ENCODE assay signal across 21 cellular contexts in the genomic region with DNA sequence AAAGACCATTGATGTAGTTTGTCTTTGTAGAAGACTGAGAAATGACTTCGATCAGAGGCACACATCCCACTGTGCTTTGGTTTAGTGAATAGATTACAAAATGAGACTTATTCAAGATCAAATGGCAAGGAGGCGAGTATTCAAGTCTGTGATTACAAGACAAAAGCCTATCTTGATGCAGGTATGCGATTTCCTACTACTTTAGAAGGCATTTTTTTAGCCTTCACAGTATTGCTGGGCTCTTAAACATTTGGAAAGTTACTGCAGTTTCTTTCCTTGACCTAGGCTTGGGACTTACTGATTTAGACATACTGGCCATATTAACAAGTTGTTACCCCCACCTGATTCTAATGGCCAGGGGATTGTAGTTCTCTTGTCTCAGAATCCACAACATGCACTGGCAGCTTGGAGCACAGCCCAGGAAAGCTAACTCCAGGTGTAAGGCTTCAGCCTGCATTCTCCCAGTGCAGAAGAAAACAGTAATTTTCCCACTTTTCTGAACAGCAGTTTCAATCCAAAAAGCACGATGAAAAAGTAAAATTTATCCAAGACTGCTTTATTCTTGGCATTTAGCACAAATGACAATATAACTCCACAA.
A peak's percentile ranks its signal among the peaks of the same experiment; 100 is the strongest.
DNase-seq lines count a peak whose midpoint lies in the region; FAIRE-seq and TF ChIP-seq lines count a peak whose summit lies in the region.
"Had no signal": no experiment of that assay in that cellular context is flagged by ENCODE, and none has a peak within 500 bp of the region (broad histone marks: within the 10 kb centered on the region; RNA-seq: fewer than 3 reads in every experiment).

No MANE protein-coding gene starts in this region.

- peak overlapping the region; percentile 19; the same call in 1 of the 2 replicates for H3K9ac ChIP-seq in HUES48 (ENCODE audit: low read depth, low read length)
- H3K9ac ChIP-seq in H1 (replicated peaks in 1 of 4; ENCODE audit: extremely low read depth in 1 of 4, low read depth in 3 of 4, low read length in 3 of 4) = no peak overlapping the region
- H3K9ac ChIP-seq: BLaER1 treated with 17β-estradiol and CSF1 and Interleukin-3, amounts not matched to agents 10 nM and 100 nM had no signal

- POLR2A ChIA-PET in H1 (lab: Charles Lee; ENCODE audit: partially characterized antibody) (no interaction called here), GM10248 (lab: Yijun Ruan, JAX) (no interaction called here)
- POLR2A ChIA-PET in activated CD4-positive, alpha-beta memory T cell treated with anti-CD3 and anti-CD28 coated beads, Interleukin-2, amount 10 ng/mL, durations not matched to agents 7 days and 5 days (lab: Charles Lee) = no interaction called here

- no peak for TF ChIP-seq EP300 in H1 (IDR thresholded peaks at IDR 0.05; ENCODE audit: borderline replicate concordance in 1 of 2, low read depth in 2 of 2, low read length in 2 of 2)

- no peaks in the 10 kb centered on the region for H3K36me3 ChIP-seq in HUES48 (ENCODE audit: control insufficient read depth, insufficient read depth, low read length)
- H3K36me3 ChIP-seq in H1 (ENCODE audit: control insufficient read depth in 2 of 4, insufficient read depth in 4 of 4, low read length in 3 of 4) = no peaks in the 10 kb centered on the region
- H3K36me3 ChIP-seq in vagina = no peaks in the 10 kb centered on the region
- H3K36me3 ChIP-seq: BLaER1 treated with 17β-estradiol and CSF1 and Interleukin-3, amounts not matched to agents 10 nM and 100 nM had no signal

- no peaks in the 10 kb centered on the region for H3K36me3 Mint-ChIP-seq in activated CD4-positive, alpha-beta memory T cell treated with anti-CD3 and anti-CD28 coated beads, Interleukin-2, amount 10 ng/mL, durations not matched to agents 7 days and 5 days (ENCODE audit: low read depth)
- H3K36me3 Mint-ChIP-seq: CD8-positive, alpha-beta T cell had no signal

- H4K91ac ChIP-seq in H1 (replicated peaks; ENCODE audit: insufficient read length, low read length) = peak overlapping the region; percentile 4

- no peak overlapping the region for H2AFZ ChIP-seq in H1 (ENCODE audit: low read length)

- CTCF ChIA-PET in H1 (lab: Charles Lee; ENCODE audit: partially characterized antibody) (interaction anchor here (0.9 to 2.2 kb wide), 2 partner anchors 14 to 17 kb away, joined by 3 to 9 read pairs; no protein-coding TSS in a partner anchor), GM10248 (lab: Yijun Ruan, JAX) (no interaction called here)
- CTCF ChIA-PET in activated CD4-positive, alpha-beta memory T cell treated with anti-CD3 and anti-CD28 coated beads, Interleukin-2, amount 10 ng/mL, durations not matched to agents 7 days and 5 days (lab: Charles Lee) = no interaction called here

- H3K27ac ChIP-seq in HUES48 (ENCODE audit: low read depth, low read length) (peak overlapping the region; percentile 84), H1 (ENCODE audit: low read depth, low read length) (no peak overlapping the region), vagina (no peak overlapping the region)
- H3K27ac ChIP-seq: BLaER1 treated with 17β-estradiol and CSF1 and Interleukin-3, amounts not matched to agents 10 nM and 100 nM; SK-N-MC had no signal

- H3K4me1 ChIP-seq in HUES48 (ENCODE audit: control insufficient read depth, insufficient read depth, low read length) = peaks cover 44% of the 10 kb centered on the region
- H3K4me1 ChIP-seq in H1 (replicated peaks in 1 of 4; ENCODE audit: control insufficient read depth in 3 of 4, insufficient read depth in 4 of 4, low read length in 3 of 4) = peaks cover 2 to 9% (median 6%) of the 10 kb centered on the region in 4 experiments; a peak in 5 of 7 replicates
- H3K4me1 ChIP-seq in vagina = no peaks in the 10 kb centered on the region
- H3K4me1 ChIP-seq: BLaER1 treated with 17β-estradiol and CSF1 and Interleukin-3, amounts not matched to agents 10 nM and 100 nM had no signal

- H3K27me3 Mint-ChIP-seq in activated CD4-positive, alpha-beta memory T cell treated with anti-CD3 and anti-CD28 coated beads, Interleukin-2, amount 10 ng/mL, durations not matched to agents 7 days and 5 days = no peaks in the 10 kb centered on the region

- H3K27me3 ChIP-seq in HUES48 (ENCODE audit: control insufficient read depth, insufficient read depth, low read length) (no peaks in the 10 kb centered on the region), H1 (replicated peaks in 1 of 4; ENCODE audit: control insufficient read depth in 3 of 4, extremely low read depth in 1 of 4, insufficient read depth in 3 of 4, low read length in 3 of 4) (no peaks in the 10 kb centered on the region), vagina (no peaks in the 10 kb centered on the region)
- H3K27me3 ChIP-seq: BLaER1 treated with 17β-estradiol and CSF1 and Interleukin-3, amounts not matched to agents 10 nM and 100 nM had no signal

- no peak for TF ChIP-seq RAD21 in H1 (IDR thresholded peaks at IDR 0.05 in 1 of 2, conservative IDR thresholded peaks at IDR 0.05 in 1 of 2; ENCODE audit: low read depth in 2 of 2, low read length in 2 of 2)

- H3K4me2 ChIP-seq in H1 (ENCODE audit: insufficient read depth in 1 of 2, low read depth in 2 of 2, low read length in 2 of 2) = peak overlapping the region; percentile 45 to 58
- H3K4me2 ChIP-seq: BLaER1 treated with 17β-estradiol and CSF1 and Interleukin-3, amounts not matched to agents 10 nM and 100 nM had no signal

- no peak overlapping the region for H2BK20ac ChIP-seq in H1 (ENCODE audit: low read length)

- no peaks in the 10 kb centered on the region for H3K23me2 ChIP-seq in H1 (ENCODE audit: low read depth, low read length)

- H2BK5ac ChIP-seq in H1 (ENCODE audit: low read depth, low read length) = peak overlapping the region; percentile 37; the same call in 1 of the 2 replicates

- 8% methylated on average over 4 of the region's 4 CpGs; no CpG with 5 or more reads in 1 of the 2 experiments for WGBS in H1 (ENCODE audit: extremely low coverage in 1 of 2, insufficient coverage in 1 of 2, insufficient read length in 1 of 2, insufficient replicate concordance in 2 of 2, low coverage in 1 of 2, low lambda C conversion rate in 2 of 2, missing lambda C conversion rate in 1 of 2), 2 experiments

- H3K18ac ChIP-seq in H1 (ENCODE audit: extremely low read depth, low read length) = peak overlapping the region; percentile 62

- peak; percentile 81 for FAIRE-seq in H1 (lab: Jason Lieb, UNC)
- FAIRE-seq: HepG2 had no signal

- H3K4me3 Mint-ChIP-seq in activated CD4-positive, alpha-beta memory T cell treated with anti-CD3 and anti-CD28 coated beads, Interleukin-2, amount 10 ng/mL, durations not matched to agents 7 days and 5 days = no peak overlapping the region
- H3K4me3 Mint-ChIP-seq: CD8-positive, alpha-beta T cell had no signal

- H3K9me3 ChIP-seq in HUES48 (ENCODE audit: control insufficient read depth, insufficient read depth, low read length) (no peaks in the 10 kb centered on the region), H1 (ENCODE audit: insufficient read depth in 2 of 2, low read depth in 1 of 2, low read length in 1 of 2) (no peaks in the 10 kb centered on the region), vagina (no peaks in the 10 kb centered on the region)
- H3K9me3 ChIP-seq: BLaER1 treated with 17β-estradiol and CSF1 and Interleukin-3, amounts not matched to agents 10 nM and 100 nM had no signal

- no peak for DNase-seq in H1 (ENCODE audit: low read depth in 1 of 2, low spot score in 2 of 2)
- DNase-seq in iPS-NIHi11 (ENCODE audit: low spot score) = peak; percentile 7
- DNase-seq in NCI-H69 (lab: John Stamatoyannopoulos, UW) = no peak
- DNase-seq in vagina (ENCODE audit: extremely low spot score in 2 of 2) = no peak
- no peak for DNase-seq in activated CD4-positive, alpha-beta memory T cell treated with anti-CD3 and anti-CD28 coated beads, Interleukin-2, amount 10 ng/mL, durations not matched to agents 7 days and 5 days
- DNase-seq in GM10248 (ENCODE audit: extremely low spot score) = no peak
- DNase-seq: Calu3; CD8-positive, alpha-beta T cell; EL; HCEC 1CT; KBM-7; NCI-H1105; NCI-H1694; NCI-H2081 treated with DMSO at 0.1 percent for 48 hours; NCI-H446 treated with DMSO at 0.1 percent for 48 hours; OCI-M1; SHP77 had no signal

- no peak overlapping the region for H2AK5ac ChIP-seq in H1 (ENCODE audit: low read depth, low read length)

- H4K8ac ChIP-seq in H1 (ENCODE audit: extremely low read depth, insufficient read depth, low read length) = no peak overlapping the region

- peak overlapping the region; percentile 32 for H3K4me3 ChIP-seq in HUES48 (ENCODE audit: low read depth, low read length)
- peak overlapping the region in 1 of 4 experiments; percentile 39; a peak in 2 of 8 replicates for H3K4me3 ChIP-seq in H1 (ENCODE audit: extremely low read depth in 1 of 4, insufficient read depth in 2 of 4, low read depth in 3 of 4, low read length in 4 of 4)
- no peak overlapping the region for H3K4me3 ChIP-seq in vagina
- H3K4me3 ChIP-seq: BLaER1 treated with 17β-estradiol and CSF1 and Interleukin-3, amounts not matched to agents 10 nM and 100 nM; SK-N-MC had no signal

- intact Hi-C loops in vagina (cut with DNase I) = no loop called here

- no peak overlapping the region for H3K23ac ChIP-seq in H1 (ENCODE audit: insufficient read length)

- no peaks in the 10 kb centered on the region for H3K9me3 Mint-ChIP-seq in activated CD4-positive, alpha-beta memory T cell treated with anti-CD3 and anti-CD28 coated beads, Interleukin-2, amount 10 ng/mL, durations not matched to agents 7 days and 5 days

- H3K27ac Mint-ChIP-seq in activated CD4-positive, alpha-beta memory T cell treated with anti-CD3 and anti-CD28 coated beads, Interleukin-2, amount 10 ng/mL, durations not matched to agents 7 days and 5 days = no peak overlapping the region
- H3K27ac Mint-ChIP-seq: CD8-positive, alpha-beta T cell had no signal

- H3K4ac ChIP-seq in H1 (replicated peaks; ENCODE audit: insufficient read length, low read depth, low read length) = peak overlapping the region; percentile 16

- no peak for TF ChIP-seq POLR2A in H1 (IDR thresholded peaks at IDR 0.05; ENCODE audit: control extremely low read depth in 1 of 2, low read depth in 2 of 2, low read length in 2 of 2)
- TF ChIP-seq POLR2A in vagina (IDR thresholded peaks at IDR 0.05) = no peak

- peak overlapping the region; percentile 69 for H4K5ac ChIP-seq in H1 (ENCODE audit: insufficient read length, low read depth, low read length)

- H3K4me1 Mint-ChIP-seq in activated CD4-positive, alpha-beta memory T cell treated with anti-CD3 and anti-CD28 coated beads, Interleukin-2, amount 10 ng/mL, durations not matched to agents 7 days and 5 days = no peaks in the 10 kb centered on the region

- H2BK15ac ChIP-seq in H1 (ENCODE audit: low read length) = no peak overlapping the region

- H3K79me2 ChIP-seq in H1 (ENCODE audit: control insufficient read depth in 1 of 2, insufficient read depth in 2 of 2, low read length in 2 of 2) = no peaks in the 10 kb centered on the region

- H2BK120ac ChIP-seq in H1 (replicated peaks; ENCODE audit: low read depth, low read length) = peak overlapping the region; percentile 30

- no peak overlapping the region for H3K56ac ChIP-seq in H1 (replicated peaks; ENCODE audit: insufficient read length, low read depth, low read length)

- no peak for TF ChIP-seq CTCF in H1 (IDR thresholded peaks at IDR 0.05; ENCODE audit: control extremely low read depth in 1 of 3, insufficient read depth in 1 of 3, low read depth in 1 of 3, low read length in 3 of 3)
- TF ChIP-seq CTCF in vagina (IDR thresholded peaks at IDR 0.05) = no peak
- no peak for TF ChIP-seq CTCF in GM10248 (IDR thresholded peaks at IDR 0.05; ENCODE audit: control extremely low read depth, extremely low read depth, low read depth, missing control alignments)

- no peak overlapping the region for H2BK12ac ChIP-seq in H1 (ENCODE audit: low read depth, low read length)

- no peaks in the 10 kb centered on the region for H3K79me1 ChIP-seq in H1 (ENCODE audit: low read depth, low read length)

- H3K14ac ChIP-seq in H1 (ENCODE audit: insufficient read length) = no peak overlapping the region

- no peaks in the 10 kb centered on the region for H4K20me1 ChIP-seq in H1 (replicated peaks in 1 of 2; ENCODE audit: control insufficient read depth in 1 of 2, insufficient read depth in 2 of 2, low read length in 2 of 2)
- H4K20me1 ChIP-seq: BLaER1 treated with 17β-estradiol and CSF1 and Interleukin-3, amounts not matched to agents 10 nM and 100 nM had no signal
